In genomic region chr16:86664518-86665318, GRCh38 we compare ENCODE assay signal across 1 cellular context.
A peak's percentile ranks its signal among the peaks of the same experiment; 100 is the strongest.
TF ChIP-seq lines count a peak whose summit lies in the region.

No MANE protein-coding gene starts in this region.

TF ChIP-seq in HepG2, 621 proteins besides CTCF, POLR2A, EP300 and RAD21 (continued from another document and continues in another):
- TF ChIP-seq ZNF687 (CRISPR knock-in tag; IDR thresholded peaks at IDR 0.05) (peak; percentile 23; the same call in 1 of the 2 replicates), GATA4 (IDR thresholded peaks at IDR 0.05; ENCODE audit: borderline replicate concordance, low read depth) (no peak), THAP8 (CRISPR knock-in tag; IDR thresholded peaks at IDR 0.05; ENCODE audit: borderline replicate concordance) (no peak), RFXANK (CRISPR knock-in tag; IDR thresholded peaks at IDR 0.05) (no peak), ZNF775 (CRISPR knock-in tag; IDR thresholded peaks at IDR 0.05; ENCODE audit: borderline replicate concordance) (no peak), MBD4 (IDR thresholded peaks at IDR 0.05; ENCODE audit: borderline replicate concordance, low read length) (no peak), NRL (CRISPR knock-in tag; IDR thresholded peaks at IDR 0.05; ENCODE audit: borderline replicate concordance) (no peak), ZNF740 (CRISPR knock-in tag; IDR thresholded peaks at IDR 0.05) (no peak), ZNF577 (CRISPR knock-in tag; IDR thresholded peaks at IDR 0.05; ENCODE audit: borderline replicate concordance, low read depth) (no peak), ZNF367 (CRISPR knock-in tag; IDR thresholded peaks at IDR 0.05; ENCODE audit: borderline replicate concordance) (no peak), KLF16 (CRISPR knock-in tag; IDR thresholded peaks at IDR 0.05) (peak in 1 of 2 experiments; percentile 42; a peak in 1 of 4 replicates), USF2 (IDR thresholded peaks at IDR 0.05; ENCODE audit: low read depth, low read length) (no peak), USF2 (CRISPR knock-in tag; IDR thresholded peaks at IDR 0.05; ENCODE audit: borderline replicate concordance) (no peak), DNMT1 (CRISPR knock-in tag; IDR thresholded peaks at IDR 0.05) (no peak), CREM (IDR thresholded peaks at IDR 0.05) (0 out of 2 replicates have a peak, but pooled peaks have one; percentile 33), CREM (CRISPR knock-in tag; IDR thresholded peaks at IDR 0.05) (no peak), FOXO1 (CRISPR knock-in tag; IDR thresholded peaks at IDR 0.05) (peak; percentile 11; the same call in 1 of the 2 replicates), ZNF652 (CRISPR knock-in tag; IDR thresholded peaks at IDR 0.05; ENCODE audit: borderline replicate concordance, low read depth) (peak; percentile 50; the same call in 1 of the 2 replicates), SMYD3 (CRISPR knock-in tag; IDR thresholded peaks at IDR 0.05) (no peak), SIX1 (CRISPR knock-in tag; IDR thresholded peaks at IDR 0.05; ENCODE audit: borderline replicate concordance) (no peak; the same call in 1 of the 2 replicates), ELF3 (CRISPR knock-in tag; IDR thresholded peaks at IDR 0.05) (peak; percentile 60; the same call in 1 of the 2 replicates), NCOA5 (CRISPR knock-in tag; IDR thresholded peaks at IDR 0.05) (no peak), MZF1 (CRISPR knock-in tag; IDR thresholded peaks at IDR 0.05; ENCODE audit: borderline replicate concordance) (no peak), ZFP36L2 (CRISPR knock-in tag; IDR thresholded peaks at IDR 0.05) (no peak), KLF13 (CRISPR knock-in tag; IDR thresholded peaks at IDR 0.05) (no peak), MED8 (CRISPR knock-in tag; IDR thresholded peaks at IDR 0.05; ENCODE audit: insufficient replicate concordance) (no peak), HNF1B (CRISPR knock-in tag; IDR thresholded peaks at IDR 0.05) (no peak), ZFY (CRISPR knock-in tag; IDR thresholded peaks at IDR 0.05) (no peak), ZNF343 (CRISPR knock-in tag; IDR thresholded peaks at IDR 0.05) (no peak), RAD51 (IDR thresholded peaks at IDR 0.05; ENCODE audit: borderline replicate concordance) (no peak), HNF4G (IDR thresholded peaks at IDR 0.05; ENCODE audit: borderline replicate concordance, low read depth, low read length) (peak; percentile 85; the same call in 1 of the 2 replicates), HNF4G (CRISPR knock-in tag; IDR thresholded peaks at IDR 0.05; ENCODE audit: borderline replicate concordance, low read depth) (peak; percentile 83; the same call in 1 of the 2 replicates), KDM5A (IDR thresholded peaks at IDR 0.05; ENCODE audit: borderline replicate concordance, low read length) (no peak), RNF2 (conservative IDR thresholded peaks at IDR 0.05; ENCODE audit: low read depth) (no peak), IKZF1 (IDR thresholded peaks at IDR 0.05) (no peak), RBFOX2 (IDR thresholded peaks at IDR 0.05; ENCODE audit: low read depth, low read length) (no peak), FOSL1 (CRISPR knock-in tag; IDR thresholded peaks at IDR 0.05; ENCODE audit: borderline replicate concordance) (peak; percentile 96), NR3C1 (CRISPR knock-in tag; IDR thresholded peaks at IDR 0.05) (no peak), PRDM15 (CRISPR knock-in tag; IDR thresholded peaks at IDR 0.05) (no peak), RELA (CRISPR knock-in tag; IDR thresholded peaks at IDR 0.05) (no peak), MEIS1 (CRISPR knock-in tag; IDR thresholded peaks at IDR 0.05; ENCODE audit: borderline replicate concordance) (no peak), MAF1 (CRISPR knock-in tag; IDR thresholded peaks at IDR 0.05; ENCODE audit: borderline replicate concordance) (no peak), ZNF792 (CRISPR knock-in tag; IDR thresholded peaks at IDR 0.05) (0 out of 2 replicates have a peak, but pooled peaks have one; percentile 44), ZBTB2 (CRISPR knock-in tag; IDR thresholded peaks at IDR 0.05; ENCODE audit: low read depth) (no peak), HNF4A (CRISPR knock-in tag; IDR thresholded peaks at IDR 0.05) (peak; percentile 81), CAMTA2 (CRISPR knock-in tag; IDR thresholded peaks at IDR 0.05; ENCODE audit: borderline replicate concordance) (no peak), RCOR2 (CRISPR knock-in tag; IDR thresholded peaks at IDR 0.05) (no peak), TRIM24 (CRISPR knock-in tag; IDR thresholded peaks at IDR 0.05) (no peak), ZNF136 (CRISPR knock-in tag; IDR thresholded peaks at IDR 0.05; ENCODE audit: low read depth) (peak; percentile 58; the same call in 1 of the 2 replicates), ZNF567 (CRISPR knock-in tag; IDR thresholded peaks at IDR 0.05; ENCODE audit: borderline replicate concordance) (no peak), ZNF33B (CRISPR knock-in tag; IDR thresholded peaks at IDR 0.05) (no peak), ZMYM3 (CRISPR knock-in tag; IDR thresholded peaks at IDR 0.05) (no peak; the same call in 1 of the 2 replicates), ZSCAN22 (CRISPR knock-in tag; IDR thresholded peaks at IDR 0.05) (no peak), ZNF501 (CRISPR knock-in tag; IDR thresholded peaks at IDR 0.05) (no peak), ZNF446 (CRISPR knock-in tag; IDR thresholded peaks at IDR 0.05) (no peak), ZNF766 (CRISPR knock-in tag; IDR thresholded peaks at IDR 0.05; ENCODE audit: borderline replicate concordance) (no peak), YEATS4 (CRISPR knock-in tag; IDR thresholded peaks at IDR 0.05; ENCODE audit: borderline replicate concordance) (no peak), SETDB1 (CRISPR knock-in tag; IDR thresholded peaks at IDR 0.05; ENCODE audit: borderline replicate concordance) (no peak), ZNF17 (CRISPR knock-in tag; IDR thresholded peaks at IDR 0.05) (no peak), ZNF737 (CRISPR knock-in tag; IDR thresholded peaks at IDR 0.05; ENCODE audit: borderline replicate concordance) (no peak), ZNF414 (CRISPR knock-in tag; IDR thresholded peaks at IDR 0.05) (no peak), SOX13 (IDR thresholded peaks at IDR 0.05) (no peak), SOX13 (CRISPR knock-in tag; conservative IDR thresholded peaks at IDR 0.05 in 1 of 2, IDR thresholded peaks at IDR 0.05 in 1 of 2) (peak in 1 of 2 experiments; percentile 33; a peak in 1 of 4 replicates), NBN (conservative IDR thresholded peaks at IDR 0.05) (no peak), ZNF333 (CRISPR knock-in tag; IDR thresholded peaks at IDR 0.05; ENCODE audit: borderline replicate concordance) (no peak)
